ENCODE assay signal across 10 cellular contexts in genomic region chr4:122700178-122700725, GRCh38. TPM values are rescaled to one million over a fixed set of nuclear protein-coding genes. Genes with fewer than 3 reads are reported as not detected.
DNase-seq lines count a peak whose midpoint lies in the region; ATAC-seq and TF ChIP-seq lines count a peak whose summit lies in the region.
"Had no signal": no experiment of that assay in that cellular context is flagged by ENCODE, and none has a peak within 500 bp of the region (broad histone marks: within the 10 kb centered on the region; RNA-seq: fewer than 3 reads in every experiment).

No MANE protein-coding gene starts in this region.

- TF ChIP-seq CTCF in SK-N-SH (IDR thresholded peaks at IDR 0.05), result no peak

- intact Hi-C loops in Right ventricle myocardium superior (cut with DNase I), result no loop called here

- peak; percentile 95 for ATAC-seq in Right ventricle myocardium superior (ENCODE audit: poor library complexity)
- no peak for ATAC-seq in HG02884 (IDR thresholded peaks at IDR 0.05; ENCODE audit: unreplicated experiment)

- no peaks in the 10 kb centered on the region for H3K36me3 ChIP-seq in SK-N-SH (replicated peaks in 1 of 2; ENCODE audit: control insufficient read depth in 1 of 2, insufficient read depth in 2 of 2, low read length in 1 of 2)

- no peaks in the 10 kb centered on the region for H3F3A ChIP-seq in SK-N-SH (replicated peaks; ENCODE audit: insufficient read depth)

- H3K79me2 ChIP-seq in SK-N-SH (ENCODE audit: insufficient read depth), result no peaks in the 10 kb centered on the region

- H3K27me3 ChIP-seq in SK-N-SH (ENCODE audit: insufficient read depth), result no peaks in the 10 kb centered on the region

- POLR2A ChIA-PET in SK-N-SH (lab: Yijun Ruan, JAX), result no interaction called here

- DNase-seq in NCI-H2081 (lab: John Stamatoyannopoulos, UW), result peak; percentile 1 to 35
- DNase-seq in NCI-H2081 treated with DMSO at 0.1 percent for 48 hours (lab: John Stamatoyannopoulos, UW), result no peak
- DNase-seq in SK-N-SH, result peak; percentile 12
- peak; percentile 83 for DNase-seq in Right ventricle myocardium superior
- DNase-seq in renal cortical epithelial cell (ENCODE audit: low read depth), result peak; percentile 73
- DNase-seq in activated gamma-delta T cell (lab: John Stamatoyannopoulos, UW), result no peak
- no peak for DNase-seq in NCI-H2171 (lab: John Stamatoyannopoulos, UW)
- DNase-seq: activated naive CD8-positive, alpha-beta T cell treated with anti-CD3 and anti-CD28 coated beads, Interleukin-2, amount 10 ng/mL, durations not matched to agents 7 days and 5 days; stimulated activated CD4-positive, alpha-beta T cell treated with anti-CD3 and anti-CD28 coated beads, Interleukin-15, amount 100 ng/mL, for 24 hours had no signal

- no peak overlapping the region for H3K4me3 ChIP-seq in SK-N-SH (ENCODE audit: low read depth in 2 of 2, low read length in 1 of 2)

- TF ChIP-seq EP300 in SK-N-SH (IDR thresholded peaks at IDR 0.05; ENCODE audit: borderline replicate concordance in 1 of 2, low read depth in 1 of 2, low read length in 1 of 2), result peak; percentile 33 to 73; a peak in 2 of 4 replicates

- CTCF ChIA-PET in SK-N-SH (lab: Yijun Ruan, JAX), result interaction anchor here (1.1 to 1.3 kb wide), 3 partner anchors 17 to 222 kb away, joined by 3 to 4 read pairs (median 3); partner anchors contain the start of gene NUDT6

- H4K20me1 ChIP-seq in SK-N-SH (ENCODE audit: insufficient read depth), result no peaks in the 10 kb centered on the region

- WGBS in SK-N-SH (ENCODE audit: low lambda C conversion rate), result 61% methylated on average over 8 of the region's 8 CpGs

- no peak overlapping the region for H3K27ac ChIP-seq in SK-N-SH (ENCODE audit: low read depth in 2 of 2, low read length in 1 of 2)

- no peak overlapping the region for H3K9ac ChIP-seq in SK-N-SH

- peak overlapping the region; percentile 54; the same call in 1 of the 2 replicates for H2AFZ ChIP-seq in SK-N-SH (ENCODE audit: low read depth)

- H3K9me3 ChIP-seq in SK-N-SH, result no peaks in the 10 kb centered on the region

- no peak for TF ChIP-seq RAD21 in SK-N-SH (IDR thresholded peaks at IDR 0.05; ENCODE audit: low read length)

- no peaks in the 10 kb centered on the region for H3K9me2 ChIP-seq in SK-N-SH

- peaks cover 5 to 6% of the 10 kb centered on the region in 2 experiments; a peak in 1 of 4 replicates for H3K4me1 ChIP-seq in SK-N-SH (ENCODE audit: control insufficient read depth in 1 of 2, insufficient read depth in 2 of 2, low read depth in 1 of 2, low read length in 1 of 2)

- 0 out of 2 replicates have a peak overlapping the region, but pooled peaks have one; percentile 13 for H3K4me2 ChIP-seq in SK-N-SH

TF ChIP-seq in SK-N-SH, 30 proteins besides CTCF, POLR2A, EP300 and RAD21:
- TF ChIP-seq, protein P1, sequence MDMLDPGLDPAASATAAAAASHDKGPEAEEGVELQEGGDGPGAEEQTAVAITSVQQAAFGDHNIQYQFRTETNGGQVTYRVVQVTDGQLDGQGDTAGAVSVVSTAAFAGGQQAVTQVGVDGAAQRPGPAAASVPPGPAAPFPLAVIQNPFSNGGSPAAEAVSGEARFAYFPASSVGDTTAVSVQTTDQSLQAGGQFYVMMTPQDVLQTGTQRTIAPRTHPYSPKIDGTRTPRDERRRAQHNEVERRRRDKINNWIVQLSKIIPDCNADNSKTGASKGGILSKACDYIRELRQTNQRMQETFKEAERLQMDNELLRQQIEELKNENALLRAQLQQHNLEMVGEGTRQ (IDR thresholded peaks at IDR 0.05; ENCODE audit: borderline replicate concordance, low read depth, low read length), result peak; percentile 26; the same call in 1 of the 2 replicates
- 0 out of 2 replicates have a peak, but pooled peaks have one; percentile 7 for TF ChIP-seq TEAD4 (IDR thresholded peaks at IDR 0.05; ENCODE audit: borderline replicate concordance, insufficient read depth)
- peak; percentile 88 for TF ChIP-seq USF1 (IDR thresholded peaks at IDR 0.05; ENCODE audit: borderline replicate concordance, low read depth)
- no peak for TF ChIP-seq EZH2phosphoT487 (IDR thresholded peaks at IDR 0.05; ENCODE audit: borderline replicate concordance, low read depth)
- no peak for TF ChIP-seq PBX3 (IDR thresholded peaks at IDR 0.05)
- TF ChIP-seq TCF12 (IDR thresholded peaks at IDR 0.05), result peak; percentile 21; the same call in 1 of the 2 replicates
- TF ChIP-seq NFIC (IDR thresholded peaks at IDR 0.05; ENCODE audit: borderline replicate concordance), result peak; percentile 77
- TF ChIP-seq RFX5 (IDR thresholded peaks at IDR 0.05; ENCODE audit: low read length), result no peak
- TF ChIP-seq GABPA (IDR thresholded peaks at IDR 0.05; ENCODE audit: low read depth), result no peak
- peak; percentile 47; the same call in 1 of the 2 replicates for TF ChIP-seq SIN3A (IDR thresholded peaks at IDR 0.05; ENCODE audit: borderline replicate concordance, low read depth, low read length)
TF ChIP-seq in SK-N-SH: peak in this region for 6.

RNA-seq across cellular contexts. Expression of gene BBS12, which starts 32.3 kb away (rescaled TPM):
- 1.5 and 2.1 TPM in 2 replicates for polyA plus RNA-seq in SK-N-SH (2012; rRNA removed)
- polyA plus RNA-seq in SK-N-SH (2012; cell fraction: cytosol; rRNA removed), result 2.4 and 2.6 TPM in 2 replicates
- 0.62 and 1.2 TPM in 2 replicates for polyA plus RNA-seq in SK-N-SH (2012; cell fraction: nucleus; rRNA removed)
- total RNA-seq in Right ventricle myocardium superior, result 4.9 TPM
- total RNA-seq in renal cortical epithelial cell, result 12.7 and 19.5 TPM in 2 replicates

Comparison
In these comparisons a context has a peak if more than half of its experiments do, and no peak if none do; other contexts are left out.
1. DNase-seq: peak in NCI-H2081 (2 of 2), SK-N-SH (single experiment), Right ventricle myocardium superior (single experiment) and renal cortical epithelial cell (single experiment); none in NCI-H2081 treated with DMSO at 0.1 percent for 48 hours (single experiment), activated gamma-delta T cell (single experiment) and NCI-H2171 (single experiment).